Comparison of ENCODE assay signal across 15 cellular contexts in genomic region chr15:43913941-43914340, GRCh38.
DNase-seq lines count a peak whose midpoint lies in the region; ATAC-seq and TF ChIP-seq lines count a peak whose summit lies in the region.
"Had no signal": no experiment of that assay in that cellular context is flagged by ENCODE, and none has a peak within 500 bp of the region (broad histone marks: within the 10 kb centered on the region; RNA-seq: fewer than 3 reads in every experiment).

No MANE protein-coding gene starts in this region.

- WGBS in mesenchymal stem cell, result 69% methylated on average over 1 of the region's 1 CpG

- no peak overlapping the region for H2BK15ac ChIP-seq in mesenchymal stem cell (ENCODE audit: low read depth, poor library complexity, severe bottlenecking)

- no peaks in the 10 kb centered on the region for H3K36me3 ChIP-seq in right atrium auricular region
- H3K36me3 ChIP-seq in mesenchymal stem cell (ENCODE audit: control insufficient read depth in 1 of 2, insufficient read depth in 2 of 2, low read depth in 1 of 2, low read length in 2 of 2), result peaks cover 0 to 8% of the 10 kb centered on the region in 2 experiments

- H3K18ac ChIP-seq in mesenchymal stem cell (ENCODE audit: low read depth in 1 of 2, low read length in 2 of 2), result no peak overlapping the region

- H3K14ac ChIP-seq in mesenchymal stem cell (ENCODE audit: low read length in 2 of 2), result no peak overlapping the region

- H2BK120ac ChIP-seq in mesenchymal stem cell (ENCODE audit: low read depth, low read length), result no peak overlapping the region

- H2BK5ac ChIP-seq in mesenchymal stem cell (ENCODE audit: low read depth, low read length, poor library complexity, severe bottlenecking), result no peak overlapping the region

- no peaks in the 10 kb centered on the region for H3K9me3 ChIP-seq in right atrium auricular region
- no peaks in the 10 kb centered on the region for H3K9me3 ChIP-seq in mesenchymal stem cell (ENCODE audit: control insufficient read depth, low read length)

- no peak overlapping the region for H3K23ac ChIP-seq in mesenchymal stem cell (ENCODE audit: low read length in 2 of 2)

- H2BK12ac ChIP-seq in mesenchymal stem cell (ENCODE audit: low read length in 2 of 2), result no peak overlapping the region

- intact Hi-C loops in cardiac septum (cut with DNase I), result loop anchor here (5.0 kb wide), 2 partner anchors 37 to 63 kb away; no protein-coding TSS in a partner anchor

- no peak overlapping the region for H4K8ac ChIP-seq in mesenchymal stem cell (ENCODE audit: low read length)

- H3K4me2 ChIP-seq in mesenchymal stem cell (ENCODE audit: low read length, poor library complexity, severe bottlenecking), result no peak overlapping the region

- H2AFZ ChIP-seq in mesenchymal stem cell (ENCODE audit: low read depth, low read length), result no peak overlapping the region

- no peak overlapping the region for H3K4ac ChIP-seq in mesenchymal stem cell (ENCODE audit: low read depth in 1 of 2, low read length in 2 of 2)

- TF ChIP-seq CTCF in right atrium auricular region (IDR thresholded peaks at IDR 0.05) (no peak), cardiac fibroblast (IDR thresholded peaks at IDR 0.05; ENCODE audit: low read depth, low read length) (no peak)

- no peak overlapping the region for H4K91ac ChIP-seq in mesenchymal stem cell (ENCODE audit: low read length)

- peak overlapping the region; percentile 20 for H2AK5ac ChIP-seq in mesenchymal stem cell (ENCODE audit: low read length, severe bottlenecking)

- H3K4me1 ChIP-seq in right atrium auricular region (peaks cover 0 to 50% of the 10 kb centered on the region in 2 donors), mesenchymal stem cell (ENCODE audit: control insufficient read depth, insufficient read depth, low read depth, low read length) (peaks cover 15% of the 10 kb centered on the region)

- no peaks in the 10 kb centered on the region for H3K79me1 ChIP-seq in mesenchymal stem cell (replicated peaks; ENCODE audit: low read length, poor library complexity, severe bottlenecking)

- ATAC-seq in GM19324 (IDR thresholded peaks at IDR 0.05; ENCODE audit: low FRiP score, unreplicated experiment), result no peak

- peak overlapping the region; percentile 64 for H3K9ac ChIP-seq in mesenchymal stem cell (ENCODE audit: low read length)

- DNase-seq in right atrium auricular region (ENCODE audit: low spot score), result no peak
- DNase-seq in cardiac septum (ENCODE audit: low spot score), result no peak
- peak; percentile 27 to 35 for DNase-seq in cardiac fibroblast (ENCODE audit: low read depth in 2 of 2)
- no peak for DNase-seq in mesenchymal stem cell
- DNase-seq in activated CD4-positive, alpha-beta T cell treated with anti-CD3 and anti-CD28 coated beads, Interleukin-2, amount 50 U/mL, for 48 hours, result no peak
- no peak for DNase-seq in HT-29 (ENCODE audit: low spot score)
- DNase-seq in NCI-H1105 (lab: John Stamatoyannopoulos, UW), result no peak
- DNase-seq: activated CD4-positive, alpha-beta T cell treated with anti-CD3 and anti-CD28 coated beads, Interleukin-2, amount 10 ng/mL, durations not matched to agents 24 days and 14 days; activated CD8-positive, alpha-beta memory T cell treated with anti-CD3 and anti-CD28 coated beads, Interleukin-2, amount 50 U/mL, for 4 hours; activated gamma-delta T cell; CD4-positive, CD25-positive, alpha-beta regulatory T cell; DMS79; NCI-H1436 treated with DMSO at 0.1 percent for 48 hours; stimulated activated CD4-positive, alpha-beta T cell treated with anti-CD3 and anti-CD28 coated beads, Interleukin-4, amount 100 ng/mL, for 4 hours had no signal

- H3K27me3 ChIP-seq in right atrium auricular region (no peaks in the 10 kb centered on the region), mesenchymal stem cell (ENCODE audit: control insufficient read depth in 1 of 2, insufficient read depth in 1 of 2, low read length in 2 of 2) (no peaks in the 10 kb centered on the region)

- H3K4me3 ChIP-seq in right atrium auricular region (no peak overlapping the region), cardiac fibroblast (replicated peaks in 1 of 2; ENCODE audit: low read depth in 2 of 2, low read length in 2 of 2) (no peak overlapping the region), mesenchymal stem cell (ENCODE audit: insufficient read depth in 1 of 2, low read depth in 1 of 2, low read length in 2 of 2) (peak overlapping the region in 1 of 2 experiments; percentile 22)

- peak overlapping the region; percentile 67 to 80 for H3K27ac ChIP-seq in right atrium auricular region
- H3K27ac ChIP-seq in mesenchymal stem cell (ENCODE audit: low read length, poor library complexity, severe bottlenecking), result peak overlapping the region; percentile 75

Comparison
In these comparisons a context has a peak if more than half of its experiments do, and no peak if none do; other contexts are left out.
1. DNase-seq: peak in cardiac fibroblast (2 of 2); none in right atrium auricular region (single experiment), cardiac septum (single experiment), mesenchymal stem cell (single experiment), activated CD4-positive, alpha-beta T cell treated with anti-CD3 and anti-CD28 coated beads, Interleukin-2, amount 50 U/mL, for 48 hours (0 of 2), HT-29 (single experiment) and NCI-H1105 (single experiment).